Comparison of ENCODE assay signal across 26 cellular contexts in the genomic region with DNA sequence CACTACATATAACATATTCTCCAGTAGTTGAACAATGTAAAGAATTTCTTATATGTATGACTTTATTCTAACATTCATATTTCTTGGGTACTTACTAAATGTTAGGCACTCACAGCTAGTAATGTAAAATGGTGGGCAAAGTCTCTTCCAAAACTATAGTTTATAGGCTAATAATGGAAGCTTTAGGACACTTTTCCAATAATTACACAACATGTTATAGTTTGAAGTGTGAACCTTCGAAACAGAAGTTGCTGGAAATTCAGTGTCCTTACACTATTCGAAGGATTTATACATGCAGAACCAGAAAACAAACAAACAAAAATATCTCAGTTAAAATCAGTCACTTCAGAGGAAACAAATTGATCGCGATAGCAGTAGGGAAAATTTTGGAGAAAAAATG.
"Had no signal": no experiment of that assay in that cellular context is flagged by ENCODE, and none has a peak within 500 bp of the region (broad histone marks: within the 10 kb centered on the region; RNA-seq: fewer than 3 reads in every experiment).

No MANE protein-coding gene starts in this region.

- DNase-seq: stimulated activated CD4-positive, alpha-beta T cell treated with anti-CD3 and anti-CD28 coated beads, Interleukin-2, amount 100 ng/mL, for 48 hours; stimulated activated CD4-positive, alpha-beta T cell treated with anti-CD3 and anti-CD28 coated beads, Interleukin-4, amount 100 ng/mL, for 1 hour; stimulated activated CD4-positive, alpha-beta T cell treated with anti-CD3 and anti-CD28 coated beads, Interleukin-4, amount 100 ng/mL, for 24 hours; stimulated activated CD4-positive, alpha-beta T cell treated with anti-CD3 and anti-CD28 coated beads, Interleukin-4, amount 100 ng/mL, for 4 hours; stimulated activated CD8-positive, alpha-beta memory T cell treated with anti-CD3 and anti-CD28 coated beads, Interleukin-4, amount 100 ng/mL, for 48 hours; stimulated activated naive B cell treated with anti-CD40 and anti-IgM and Interleukin-4, amounts not matched to agents 10 μg/mL and 1 μg/mL and 100 μg/mL, for 72 hours; stimulated activated naive CD4-positive, alpha-beta T cell; stimulated activated naive CD4-positive, alpha-beta T cell treated with Interleukin-2 at 50 U/mL for 16 hours; stimulated activated naive CD8-positive, alpha-beta T cell treated with anti-CD3 and anti-CD28 coated beads, Interleukin-15, amount 100 ng/mL, for 72 hours; stimulated activated naive CD8-positive, alpha-beta T cell treated with anti-CD3 and anti-CD28 coated beads, Interleukin-15, Interleukin-2, amounts not matched to agents 100 U/mL and 50 U/mL, for 24 hours; stomach; substantia nigra; testis; thyroid gland; tibial artery; trophoblast cell; upper lobe of left lung; upper lobe of right lung; uterus had no signal

- H3K27me3 ChIP-seq: stomach, suprapubic skin, testis, thyroid gland, tibial artery, tibial nerve, upper lobe of left lung, upper lobe of right lung, uterus, vagina had no signal

- H3K4me3 ChIP-seq: stomach, suprapubic skin, testis, thoracic aorta, thyroid gland, tibial artery, tibial nerve, upper lobe of left lung, upper lobe of right lung, uterus, vagina had no signal

- ATAC-seq: stimulated activated effector memory CD8-positive, alpha-beta T cell treated with anti-CD3 and anti-CD28 coated beads, Interleukin-12 subunit alpha, Interleukin-12 subunit beta, amount 100 ng/mL, for 72 hours; stimulated activated memory B cell treated with anti-CD40 and anti-IgM and Interleukin-4, amounts not matched to agents 10 μg/mL and 1 μg/mL and 100 μg/mL, for 72 hours; stimulated activated naive B cell treated with anti-CD40 and anti-IgM and Interleukin-4, amounts not matched to agents 10 μg/mL and 1 μg/mL and 100 μg/mL, for 72 hours; stimulated activated naive CD8-positive, alpha-beta T cell treated with anti-CD3 and anti-CD28 coated beads, Interleukin-15, amount 100 ng/mL, for 72 hours; stimulated activated naive CD8-positive, alpha-beta T cell treated with anti-CD3 and anti-CD28 coated beads, Interleukin-15, Interleukin-2, amounts not matched to agents 100 U/mL and 50 U/mL, for 24 hours; upper lobe of right lung had no signal

- H3K4me1 ChIP-seq: stomach, suprapubic skin, testis, thyroid gland, tibial nerve, upper lobe of left lung, upper lobe of right lung, uterus, vagina had no signal

- FAIRE-seq: urothelium cell line had no signal

- H3K9me3 ChIP-seq: stomach, suprapubic skin, testis, thoracic aorta, thyroid gland, tibial artery, tibial nerve, upper lobe of left lung, upper lobe of right lung, uterus, vagina had no signal

- H3K36me3 ChIP-seq: stomach, suprapubic skin, thoracic aorta, thyroid gland, tibial artery, tibial nerve, upper lobe of left lung, upper lobe of right lung, uterus, vagina had no signal

- H3K27ac ChIP-seq: stomach, suprapubic skin, testis, thoracic aorta, thyroid gland, tibial artery, tibial nerve, upper lobe of left lung, upper lobe of right lung, uterus, vagina had no signal
